Comparison of ENCODE assay signal across 1 cellular context in the genomic region with DNA sequence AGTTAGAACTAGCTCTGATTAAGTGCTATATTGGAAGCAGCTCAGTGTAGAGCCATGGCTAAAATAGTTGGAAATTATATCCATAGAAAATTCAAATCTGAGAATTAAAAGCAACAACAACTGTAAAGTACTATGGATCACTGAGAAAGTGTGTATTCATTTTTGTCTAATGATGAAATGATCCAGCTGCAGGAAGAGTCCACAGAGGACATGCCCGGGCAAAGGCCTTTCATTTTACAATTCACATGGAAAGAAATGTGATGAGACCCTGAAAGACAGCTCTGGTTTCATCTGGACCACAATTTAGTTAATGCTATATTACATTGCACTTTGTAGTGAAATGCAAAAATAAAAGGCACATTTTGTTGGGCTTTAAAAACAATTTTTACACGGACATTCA.
TF ChIP-seq lines count a peak whose summit lies in the region.

No MANE protein-coding gene starts in this region.

TF ChIP-seq in WTC11, 78 proteins besides CTCF, POLR2A, EP300 and RAD21 (continued from another document):
- TF ChIP-seq, protein P1, sequence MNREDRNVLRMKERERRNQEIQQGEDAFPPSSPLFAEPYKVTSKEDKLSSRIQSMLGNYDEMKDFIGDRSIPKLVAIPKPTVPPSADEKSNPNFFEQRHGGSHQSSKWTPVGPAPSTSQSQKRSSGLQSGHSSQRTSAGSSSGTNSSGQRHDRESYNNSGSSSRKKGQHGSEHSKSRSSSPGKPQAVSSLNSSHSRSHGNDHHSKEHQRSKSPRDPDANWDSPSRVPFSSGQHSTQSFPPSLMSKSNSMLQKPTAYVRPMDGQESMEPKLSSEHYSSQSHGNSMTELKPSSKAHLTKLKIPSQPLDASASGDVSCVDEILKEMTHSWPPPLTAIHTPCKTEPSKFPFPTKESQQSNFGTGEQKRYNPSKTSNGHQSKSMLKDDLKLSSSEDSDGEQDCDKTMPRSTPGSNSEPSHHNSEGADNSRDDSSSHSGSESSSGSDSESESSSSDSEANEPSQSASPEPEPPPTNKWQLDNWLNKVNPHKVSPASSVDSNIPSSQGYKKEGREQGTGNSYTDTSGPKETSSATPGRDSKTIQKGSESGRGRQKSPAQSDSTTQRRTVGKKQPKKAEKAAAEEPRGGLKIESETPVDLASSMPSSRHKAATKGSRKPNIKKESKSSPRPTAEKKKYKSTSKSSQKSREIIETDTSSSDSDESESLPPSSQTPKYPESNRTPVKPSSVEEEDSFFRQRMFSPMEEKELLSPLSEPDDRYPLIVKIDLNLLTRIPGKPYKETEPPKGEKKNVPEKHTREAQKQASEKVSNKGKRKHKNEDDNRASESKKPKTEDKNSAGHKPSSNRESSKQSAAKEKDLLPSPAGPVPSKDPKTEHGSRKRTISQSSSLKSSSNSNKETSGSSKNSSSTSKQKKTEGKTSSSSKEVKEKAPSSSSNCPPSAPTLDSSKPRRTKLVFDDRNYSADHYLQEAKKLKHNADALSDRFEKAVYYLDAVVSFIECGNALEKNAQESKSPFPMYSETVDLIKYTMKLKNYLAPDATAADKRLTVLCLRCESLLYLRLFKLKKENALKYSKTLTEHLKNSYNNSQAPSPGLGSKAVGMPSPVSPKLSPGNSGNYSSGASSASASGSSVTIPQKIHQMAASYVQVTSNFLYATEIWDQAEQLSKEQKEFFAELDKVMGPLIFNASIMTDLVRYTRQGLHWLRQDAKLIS (CRISPR knock-in tag; IDR thresholded peaks at IDR 0.05; ENCODE audit: borderline replicate concordance) = no peak
- TF ChIP-seq ZBTB21 (CRISPR knock-in tag; IDR thresholded peaks at IDR 0.05; ENCODE audit: borderline replicate concordance) = no peak
- TF ChIP-seq, protein P2, sequence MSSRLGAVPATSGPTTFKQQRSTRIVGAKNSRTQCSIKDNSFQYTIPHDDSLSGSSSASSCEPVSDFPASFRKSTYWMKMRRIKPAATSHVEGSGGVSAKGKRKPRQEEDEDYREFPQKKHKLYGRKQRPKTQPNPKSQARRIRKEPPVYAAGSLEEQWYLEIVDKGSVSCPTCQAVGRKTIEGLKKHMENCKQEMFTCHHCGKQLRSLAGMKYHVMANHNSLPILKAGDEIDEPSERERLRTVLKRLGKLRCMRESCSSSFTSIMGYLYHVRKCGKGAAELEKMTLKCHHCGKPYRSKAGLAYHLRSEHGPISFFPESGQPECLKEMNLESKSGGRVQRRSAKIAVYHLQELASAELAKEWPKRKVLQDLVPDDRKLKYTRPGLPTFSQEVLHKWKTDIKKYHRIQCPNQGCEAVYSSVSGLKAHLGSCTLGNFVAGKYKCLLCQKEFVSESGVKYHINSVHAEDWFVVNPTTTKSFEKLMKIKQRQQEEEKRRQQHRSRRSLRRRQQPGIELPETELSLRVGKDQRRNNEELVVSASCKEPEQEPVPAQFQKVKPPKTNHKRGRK (CRISPR knock-in tag; IDR thresholded peaks at IDR 0.05; ENCODE audit: borderline replicate concordance) = no peak
